8 cellular contexts compared by ENCODE assay signal in the genomic region with DNA sequence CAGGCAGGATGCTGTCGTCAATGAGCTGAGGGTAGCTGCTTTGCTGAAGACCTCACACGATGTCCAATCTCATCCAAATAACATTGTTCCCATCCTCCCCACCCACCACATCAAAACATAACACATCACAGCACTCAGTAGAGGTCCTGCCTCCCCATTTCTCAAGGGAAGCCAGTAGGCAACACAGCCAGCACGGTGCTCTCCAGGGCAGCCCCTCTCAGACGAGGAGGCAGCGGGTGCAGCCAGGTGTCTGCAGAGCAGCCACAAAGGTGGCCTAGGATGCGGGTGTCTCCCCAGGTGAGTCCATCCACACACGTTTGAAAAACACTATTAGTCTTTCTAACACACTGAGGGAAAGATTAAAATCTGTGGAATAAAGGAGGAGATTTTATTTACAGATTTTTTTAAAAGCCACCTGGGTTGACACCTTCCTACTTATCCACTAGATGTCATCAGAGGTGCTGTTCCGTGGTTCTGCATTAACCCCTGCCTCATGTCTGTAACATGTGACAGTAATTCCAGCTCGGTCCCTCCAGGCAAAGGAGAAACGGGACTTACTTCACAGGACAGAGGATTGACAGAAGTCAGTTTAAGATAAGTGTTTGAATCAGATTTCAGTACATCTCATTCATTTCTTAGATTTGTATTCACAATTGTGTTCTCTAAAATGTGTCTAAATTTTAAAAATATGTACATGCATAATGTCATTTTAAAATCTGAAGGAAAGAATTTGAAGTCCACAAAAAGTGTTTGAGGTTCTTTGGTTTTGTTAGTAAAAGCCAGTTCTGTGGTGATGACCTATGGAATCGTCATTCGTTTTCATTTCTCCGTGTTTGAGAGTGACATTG.
DNase-seq lines count a peak whose midpoint lies in the region; ATAC-seq, FAIRE-seq and TF ChIP-seq lines count a peak whose summit lies in the region.

No MANE protein-coding gene starts in this region.

- TF ChIP-seq CTCF in A549 (IDR thresholded peaks at IDR 0.05) (peak; percentile 57), GM12865 (IDR thresholded peaks at IDR 0.05; ENCODE audit: insufficient read depth, low read depth, low read length, missing control alignments) (peak; percentile 44)

- H3K27me3 Mint-ChIP-seq in activated T-helper 17 cell treated with anti-CD3 and anti-CD28 coated beads, Interleukin-2, amount 50 U/mL, for 72 hours = no peaks in the 10 kb centered on the region

- H3K4me2 ChIP-seq in A549 = no peak overlapping the region

- H3K4me1 ChIP-seq in A549 = no peaks in the 10 kb centered on the region

- POLR2A ChIA-PET in A549 (lab: Yijun Ruan, JAX) = no interaction called here

- peak; percentile 68 to 69 for TF ChIP-seq RAD21 in A549 (conservative IDR thresholded peaks at IDR 0.05 in 1 of 2, IDR thresholded peaks at IDR 0.05 in 1 of 2)

- H3K36me3 Mint-ChIP-seq in activated T-helper 17 cell treated with anti-CD3 and anti-CD28 coated beads, Interleukin-2, amount 50 U/mL, for 72 hours (ENCODE audit: low read depth) = no peaks in the 10 kb centered on the region

- peak overlapping the region; percentile 41 for H3K27ac Mint-ChIP-seq in activated T-helper 17 cell treated with anti-CD3 and anti-CD28 coated beads, Interleukin-2, amount 50 U/mL, for 72 hours

- no peak for TF ChIP-seq EP300 in A549 (IDR thresholded peaks at IDR 0.05)

- no peaks in the 10 kb centered on the region for H3K9me3 Mint-ChIP-seq in activated T-helper 17 cell treated with anti-CD3 and anti-CD28 coated beads, Interleukin-2, amount 50 U/mL, for 72 hours

- H3K27ac ChIP-seq in A549 = no peak overlapping the region

- H3K9me3 ChIP-seq in A549 = no peaks in the 10 kb centered on the region

- H3K4me3 ChIP-seq in A549 = no peak overlapping the region
- H3K4me3 ChIP-seq in GM12865 (ENCODE audit: low read depth, low read length) = no peak overlapping the region

- CTCF ChIA-PET in A549 (lab: Yijun Ruan, JAX) = interaction anchor here (0.5 to 4.0 kb wide), 14 partner anchors 9 to 635 kb away, joined by 3 to 16 read pairs (median 3); partner anchors contain the start of gene NIPSNAP2

- FAIRE-seq in A549 (lab: Jason Lieb, UNC) (no peak), urothelium cell line (lab: Jason Lieb, UNC) (peak; percentile 37)

- DNase-seq in A549 (ENCODE audit: low read depth in 1 of 2, low spot score in 1 of 2) = peak; percentile 53 to 62
- peak; percentile 65 for DNase-seq in GM12865 (ENCODE audit: low read depth)
- DNase-seq in NCI-H2081 (lab: John Stamatoyannopoulos, UW) = peak; percentile 67 to 83
- peak; percentile 63 for DNase-seq in iPS-NIHi7 (ENCODE audit: extremely low spot score)
- peak; percentile 66 for DNase-seq in urothelium cell line (ENCODE audit: low spot score)
- DNase-seq in DMS114 treated with DMSO at 0.1 percent for 48 hours (lab: John Stamatoyannopoulos, UW; ENCODE audit: unreplicated experiment) = no peak

- no peak for TF ChIP-seq POLR2A in A549 (IDR thresholded peaks at IDR 0.05; ENCODE audit: low read length)

- peak; percentile 60 to 86; a peak in 4 of 6 replicates for ATAC-seq in A549
- peak; percentile 75 for ATAC-seq in HG02759 (IDR thresholded peaks at IDR 0.05; ENCODE audit: unreplicated experiment)
- ATAC-seq in activated T-helper 17 cell treated with anti-CD3 and anti-CD28 coated beads, Interleukin-2, amount 50 U/mL, for 72 hours (replicated peaks) = peak; percentile 60

- no peak overlapping the region for H3K4me3 Mint-ChIP-seq in activated T-helper 17 cell treated with anti-CD3 and anti-CD28 coated beads, Interleukin-2, amount 50 U/mL, for 72 hours

- H3K4me1 Mint-ChIP-seq in activated T-helper 17 cell treated with anti-CD3 and anti-CD28 coated beads, Interleukin-2, amount 50 U/mL, for 72 hours = peaks cover 15% of the 10 kb centered on the region

- 63% methylated on average over 12 of the region's 13 CpGs for WGBS in A549 (ENCODE audit: missing lambda C conversion rate)

TF ChIP-seq in A549, 52 proteins besides CTCF, POLR2A, EP300 and RAD21:
- TF ChIP-seq FOSB (CRISPR knock-in tag; IDR thresholded peaks at IDR 0.05) = no peak
- TF ChIP-seq MAX (IDR thresholded peaks at IDR 0.05) = 0 out of 2 replicates have a peak, but pooled peaks have one; percentile 15
- peak; percentile 55 for TF ChIP-seq SMC3 (IDR thresholded peaks at IDR 0.05)
- TF ChIP-seq CHD4 (IDR thresholded peaks at IDR 0.05; ENCODE audit: borderline replicate concordance) = no peak
- no peak for TF ChIP-seq EHF (CRISPR knock-in tag; IDR thresholded peaks at IDR 0.05)
- 0 out of 2 replicates have a peak, but pooled peaks have one; percentile 15 for TF ChIP-seq NPAS2 (CRISPR knock-in tag; IDR thresholded peaks at IDR 0.05; ENCODE audit: borderline replicate concordance)
